In genomic region chr19:32691291-32691951, GRCh38 we compare ENCODE assay signal across 7 cellular contexts. TPM values are rescaled to one million over a fixed set of nuclear protein-coding genes. Genes with fewer than 3 reads are reported as not detected.
A peak's percentile ranks its signal among the peaks of the same experiment; 100 is the strongest.
DNase-seq lines count a peak whose midpoint lies in the region; ATAC-seq, FAIRE-seq and TF ChIP-seq lines count a peak whose summit lies in the region.

Gene NUDT19 (plus strand): TSS chr19:32691821. CDS start chr19:32691961, 140 bp downstream.

- peaks cover 12% of the 10 kb centered on the region for H4K20me1 ChIP-seq in astrocyte (ENCODE audit: insufficient read depth, low read length)
- H4K20me1 ChIP-seq in hepatocyte (ENCODE audit: insufficient read depth, poor library complexity, severe bottlenecking), result no peaks in the 10 kb centered on the region

- H3K27ac ChIP-seq in astrocyte (ENCODE audit: low read depth, low read length), result peak within 1 kb of the TSS; percentile 63
- peak within 1 kb of the TSS; percentile 91 for H3K27ac ChIP-seq in hepatocyte

- peak within 1 kb of the TSS; percentile 94 for H3K27ac Mint-ChIP-seq in T-helper 2 cell treated with Interferon-gamma antibody and Interleukin-4, amounts not matched to agents 5 μg/mL and 100 μg/mL, for 36 hours
- no peak within 1 kb of the TSS for H3K27ac Mint-ChIP-seq in astrocyte (ENCODE audit: unreplicated experiment)

- peaks cover 4% of the 10 kb centered on the region for H3K9me3 Mint-ChIP-seq in T-helper 2 cell treated with Interferon-gamma antibody and Interleukin-4, amounts not matched to agents 5 μg/mL and 100 μg/mL, for 36 hours
- peaks cover 4% of the 10 kb centered on the region for H3K9me3 Mint-ChIP-seq in astrocyte (ENCODE audit: unreplicated experiment)

- peaks cover 36% of the 10 kb centered on the region for H3K4me1 Mint-ChIP-seq in T-helper 2 cell treated with Interferon-gamma antibody and Interleukin-4, amounts not matched to agents 5 μg/mL and 100 μg/mL, for 36 hours (ENCODE audit: low read depth)
- peaks cover 5% of the 10 kb centered on the region for H3K4me1 Mint-ChIP-seq in astrocyte (ENCODE audit: low read depth, unreplicated experiment)

- H2AFZ ChIP-seq in astrocyte (ENCODE audit: low read depth, low read length) (peak within 1 kb of the TSS; percentile 66), hepatocyte (peak within 1 kb of the TSS; percentile 86)

- H3K36me3 Mint-ChIP-seq in T-helper 2 cell treated with Interferon-gamma antibody and Interleukin-4, amounts not matched to agents 5 μg/mL and 100 μg/mL, for 36 hours (ENCODE audit: low read depth), result peaks cover 32% of the 10 kb centered on the region
- H3K36me3 Mint-ChIP-seq in astrocyte (ENCODE audit: low read depth, unreplicated experiment), result peaks cover 2% of the 10 kb centered on the region

- peak; percentile 90 for TF ChIP-seq POLR2A in GM18505 (IDR thresholded peaks at IDR 0.05; ENCODE audit: borderline replicate concordance, extremely low read depth, insufficient read depth, insufficient read length)

- DNase-seq in NCI-H146 treated with DMSO at 0.1 percent for 48 hours (lab: John Stamatoyannopoulos, UW; ENCODE audit: unreplicated experiment) (peak; percentile 64), astrocyte (ENCODE audit: low read depth) (peak; percentile 73), hepatocyte (ENCODE audit: low spot score) (peak; percentile 90), sciatic nerve (ENCODE audit: low spot score) (peak; percentile 83)
- peak; percentile 85 for DNase-seq in T-helper 2 cell treated with Interferon-gamma antibody and Interleukin-4, amounts not matched to agents 5 μg/mL and 100 μg/mL, for 36 hours (ENCODE audit: low spot score)

- H3K4me2 ChIP-seq in astrocyte (ENCODE audit: low read length), result peak within 1 kb of the TSS; percentile 78
- peak within 1 kb of the TSS; percentile 92 for H3K4me2 ChIP-seq in hepatocyte

- TF ChIP-seq CTCF in astrocyte (IDR thresholded peaks at IDR 0.05; ENCODE audit: insufficient read depth, low read depth, low read length) (no peak), hepatocyte (IDR thresholded peaks at IDR 0.05; ENCODE audit: poor library complexity) (no peak)

- peaks cover 42% of the 10 kb centered on the region for H3K79me2 ChIP-seq in astrocyte (ENCODE audit: insufficient read depth, low read length)
- H3K79me2 ChIP-seq in hepatocyte, result peaks cover 49% of the 10 kb centered on the region

- H3K27me3 ChIP-seq in astrocyte (ENCODE audit: insufficient read depth, low read length) (no peaks in the 10 kb centered on the region), hepatocyte (no peaks in the 10 kb centered on the region)

- H3K36me3 ChIP-seq in astrocyte (ENCODE audit: insufficient read depth, low read length) (no peaks in the 10 kb centered on the region), hepatocyte (replicated peaks; ENCODE audit: insufficient read depth, low read depth) (no peaks in the 10 kb centered on the region)

- 13% methylated on average over 32 of the region's 32 CpGs for WGBS in hepatocyte (ENCODE audit: low lambda C conversion rate, missing lambda C conversion rate)

- no peaks in the 10 kb centered on the region for H3K9me3 ChIP-seq in astrocyte (ENCODE audit: insufficient read depth, low read depth, low read length)
- no peaks in the 10 kb centered on the region for H3K9me3 ChIP-seq in hepatocyte (ENCODE audit: low read depth)

- peak; percentile 84 for ATAC-seq in GM18505 (IDR thresholded peaks at IDR 0.05; ENCODE audit: unreplicated experiment)
- peak; percentile 86 for ATAC-seq in HG02884 (IDR thresholded peaks at IDR 0.05; ENCODE audit: unreplicated experiment)
- ATAC-seq in sciatic nerve, result peak; percentile 95

- no peaks in the 10 kb centered on the region for H3K9me2 ChIP-seq in hepatocyte (replicated peaks; ENCODE audit: insufficient read depth)

- no peak for FAIRE-seq in astrocyte (lab: Jason Lieb, UNC)

- H3K4me1 ChIP-seq in astrocyte (ENCODE audit: insufficient read depth, low read length) (peaks cover 14% of the 10 kb centered on the region), hepatocyte (ENCODE audit: insufficient read depth) (peaks cover 37% of the 10 kb centered on the region)

- H3K4me3 Mint-ChIP-seq in T-helper 2 cell treated with Interferon-gamma antibody and Interleukin-4, amounts not matched to agents 5 μg/mL and 100 μg/mL, for 36 hours, result peak within 1 kb of the TSS; percentile 92
- peak within 1 kb of the TSS; percentile 83 for H3K4me3 Mint-ChIP-seq in astrocyte (ENCODE audit: unreplicated experiment)

- intact Hi-C loops in sciatic nerve (cut with DNase I), result no loop called here

- no peaks in the 10 kb centered on the region for H3K27me3 Mint-ChIP-seq in T-helper 2 cell treated with Interferon-gamma antibody and Interleukin-4, amounts not matched to agents 5 μg/mL and 100 μg/mL, for 36 hours (ENCODE audit: low read depth)
- H3K27me3 Mint-ChIP-seq in astrocyte (ENCODE audit: low read depth, unreplicated experiment), result no peaks in the 10 kb centered on the region

- peak within 1 kb of the TSS; percentile 70 for H3K4me3 ChIP-seq in astrocyte (ENCODE audit: insufficient read depth, low read depth, low read length)
- H3K4me3 ChIP-seq in hepatocyte, result peak within 1 kb of the TSS; percentile 62

- peak within 1 kb of the TSS; percentile 71 for H3K9ac ChIP-seq in astrocyte (ENCODE audit: low read length)

RNA-seq across cellular contexts. Expression of gene NUDT19, which starts in this region (rescaled TPM):
- total RNA-seq in astrocyte, result 3.3 and 4.0 TPM in 2 replicates
- 7.6 and 10.2 TPM in 2 replicates for total RNA-seq in hepatocyte
- polyA plus RNA-seq in hepatocyte, result 3.8 and 5.6 TPM in 2 replicates
- 5.1 TPM for total RNA-seq in sciatic nerve

Comparison
In these comparisons a context has a peak if more than half of its experiments do, and no peak if none do; other contexts are left out.
1. Peak in every context shown above with its lines: DNase-seq, ATAC-seq, H3K4me3 ChIP-seq and H3K27ac ChIP-seq.